In genomic region chr1:67777532-67777931, GRCh38 we compare ENCODE assay signal across 18 cellular contexts. TPM values are rescaled to one million over a fixed set of nuclear protein-coding genes. Genes with fewer than 3 reads are reported as not detected.
"Had no signal": no experiment of that assay in that cellular context is flagged by ENCODE, and none has a peak within 500 bp of the region (broad histone marks: within the 10 kb centered on the region; RNA-seq: fewer than 3 reads in every experiment).

No MANE protein-coding gene starts in this region.

- H3K27ac Mint-ChIP-seq: activated CD4-positive, alpha-beta memory T cell treated with anti-CD3 and anti-CD28 coated beads, Interleukin-2, amount 10 ng/mL, durations not matched to agents 7 days and 5 days; activated naive CD4-positive, alpha-beta T cell treated with anti-CD3 and anti-CD28 coated beads, Interleukin-2, amount 50 U/mL, for 72 hours; natural killer cell; stimulated activated naive CD8-positive, alpha-beta T cell treated with anti-CD3 and anti-CD28 coated beads, Interleukin-15, amount 100 ng/mL, for 72 hours; T-helper 17 cell had no signal

- H3K27ac ChIP-seq: brain microvascular endothelial cell had no signal

- H3K9me3 Mint-ChIP-seq: activated CD4-positive, alpha-beta memory T cell treated with anti-CD3 and anti-CD28 coated beads, Interleukin-2, amount 10 ng/mL, durations not matched to agents 7 days and 5 days; activated naive CD4-positive, alpha-beta T cell treated with anti-CD3 and anti-CD28 coated beads, Interleukin-2, amount 50 U/mL, for 72 hours; activated T-cell treated with anti-CD3 and anti-CD28 coated beads, Interleukin-2, amount 50 U/mL, for 4 hours; central memory CD8-positive, alpha-beta T cell; natural killer cell; stimulated activated naive CD8-positive, alpha-beta T cell treated with anti-CD3 and anti-CD28 coated beads, Interleukin-15, amount 100 ng/mL, for 72 hours had no signal

- H3K4me3 ChIP-seq: mucosa of descending colon, smooth muscle cell had no signal

- ATAC-seq: activated naive CD4-positive, alpha-beta T cell treated with anti-CD3 and anti-CD28 coated beads, Interleukin-2, amount 50 U/mL, for 72 hours; activated T-cell treated with anti-CD3 and anti-CD28 coated beads, Interleukin-2, amount 50 U/mL, for 4 hours; mucosa of descending colon; natural killer cell; stimulated activated naive CD8-positive, alpha-beta T cell treated with anti-CD3 and anti-CD28 coated beads, Interleukin-15, amount 100 ng/mL, for 72 hours; T-helper 17 cell had no signal

- H3K4me1 Mint-ChIP-seq: activated CD4-positive, alpha-beta memory T cell treated with anti-CD3 and anti-CD28 coated beads, Interleukin-2, amount 10 ng/mL, durations not matched to agents 7 days and 5 days; central memory CD8-positive, alpha-beta T cell; natural killer cell; stimulated activated naive CD8-positive, alpha-beta T cell treated with anti-CD3 and anti-CD28 coated beads, Interleukin-15, amount 100 ng/mL, for 72 hours; T-helper 17 cell had no signal

- H3K9me3 ChIP-seq: mucosa of descending colon had no signal

- H3K4me3 Mint-ChIP-seq: activated CD4-positive, alpha-beta memory T cell treated with anti-CD3 and anti-CD28 coated beads, Interleukin-2, amount 10 ng/mL, durations not matched to agents 7 days and 5 days; activated T-cell treated with anti-CD3 and anti-CD28 coated beads, Interleukin-2, amount 50 U/mL, for 4 hours; central memory CD8-positive, alpha-beta T cell; natural killer cell; stimulated activated naive CD8-positive, alpha-beta T cell treated with anti-CD3 and anti-CD28 coated beads, Interleukin-15, amount 100 ng/mL, for 72 hours; T-helper 17 cell had no signal

- H3K36me3 Mint-ChIP-seq: activated naive CD4-positive, alpha-beta T cell treated with anti-CD3 and anti-CD28 coated beads, Interleukin-2, amount 50 U/mL, for 72 hours; natural killer cell had no signal

- DNase-seq: activated CD4-positive, alpha-beta memory T cell treated with anti-CD3 and anti-CD28 coated beads, Interleukin-2, amount 10 ng/mL, durations not matched to agents 7 days and 5 days; activated CD4-positive, alpha-beta T cell treated with anti-CD3 and anti-CD28 coated beads for 4 hours; activated effector memory CD4-positive, alpha-beta T cell treated with Interleukin-2 at 50 U/mL for 16 hours; activated T-cell treated with anti-CD3 and anti-CD28 coated beads, Interleukin-2, amount 50 U/mL, for 4 hours; brain microvascular endothelial cell; effector memory CD4-positive, alpha-beta T cell; islet precursor cell; mammary epithelial cell; mucosa of descending colon; natural killer cell; posterior cingulate gyrus; SIG-M5; stimulated activated naive CD8-positive, alpha-beta T cell treated with anti-CD3 and anti-CD28 coated beads, Interleukin-15, amount 100 ng/mL, for 72 hours; T-helper 17 cell; trophoblast cell had no signal

- H3K27me3 ChIP-seq: brain microvascular endothelial cell had no signal

RNA-seq across cellular contexts. Expression of gene GNG12, which starts 55.7 kb away (rescaled TPM):
- total RNA-seq: natural killer cell, T-helper 17 cell had no signal
